10 cellular contexts compared by ENCODE assay signal in the genomic region with DNA sequence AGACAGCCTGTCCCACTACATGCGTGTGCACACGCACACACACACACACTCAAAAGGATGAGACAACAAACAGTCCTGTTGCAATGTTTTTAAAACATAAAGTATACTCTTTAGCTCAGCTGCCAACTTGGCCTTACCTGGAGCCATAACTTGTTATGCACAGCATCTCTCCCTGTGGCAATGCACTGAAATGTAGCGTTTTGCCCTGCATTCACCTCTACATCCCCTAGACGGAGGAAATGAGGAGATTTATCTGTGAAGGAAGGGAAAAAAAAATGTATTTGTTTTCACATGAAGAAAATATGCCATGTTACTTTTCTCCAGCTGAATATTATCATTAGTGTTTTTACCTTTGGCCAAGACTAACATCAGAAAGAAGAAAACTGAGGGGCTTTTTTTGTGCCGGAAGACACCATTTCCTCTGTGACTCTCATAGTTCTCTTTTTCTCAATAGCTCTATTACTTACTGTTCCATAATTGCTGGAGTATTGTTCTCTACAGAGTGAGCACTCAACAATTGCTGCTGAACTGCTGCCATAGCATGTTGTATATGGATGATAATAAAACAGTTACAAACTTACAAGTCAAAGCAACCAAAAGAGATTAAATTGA.
DNase-seq lines count a peak whose midpoint lies in the region; ATAC-seq, FAIRE-seq and TF ChIP-seq lines count a peak whose summit lies in the region.
"Had no signal": no experiment of that assay in that cellular context is flagged by ENCODE, and none has a peak within 500 bp of the region (broad histone marks: within the 10 kb centered on the region; RNA-seq: fewer than 3 reads in every experiment).

No MANE protein-coding gene starts in this region.

- no peaks in the 10 kb centered on the region for H3K4me1 ChIP-seq in naive thymus-derived CD4-positive, alpha-beta T cell (ENCODE audit: control insufficient read depth in 2 of 2, insufficient read depth in 2 of 2, low read length in 2 of 2)
- H3K4me1 ChIP-seq in hepatocyte (ENCODE audit: insufficient read depth), result no peaks in the 10 kb centered on the region
- H3K4me1 ChIP-seq in small intestine (ENCODE audit: control insufficient read depth in 2 of 2, insufficient read depth in 1 of 2, low read depth in 1 of 2, low read length in 1 of 2), result no peaks in the 10 kb centered on the region

- DNase-seq in naive thymus-derived CD4-positive, alpha-beta T cell, result peak in 4 of 9 donors; percentile 5 to 11 (median 8)
- DNase-seq in hepatocyte (ENCODE audit: low spot score) (no peak), small intestine (no peak), hippocampal formation (lab: John Stamatoyannopoulos, UW) (no peak)
- DNase-seq: activated CD4-positive, CD25-positive, alpha-beta regulatory T cell treated with anti-CD3 and anti-CD28 coated beads, Interleukin-2, amount 50 U/mL, for 72 hours; islet precursor cell; posterior cingulate gyrus had no signal

- intact Hi-C loops in naive thymus-derived CD4-positive, alpha-beta T cell (cut with micrococcal nuclease), result loop anchor here in 1 of 2 donors (2.0 to 5.0 kb wide), 3 partner anchors 13 to 383 kb away; no protein-coding TSS in a partner anchor

- H3K27ac ChIP-seq in naive thymus-derived CD4-positive, alpha-beta T cell (ENCODE audit: low read depth, low read length), result no peak overlapping the region
- no peak overlapping the region for H3K27ac ChIP-seq in hepatocyte
- no peak overlapping the region for H3K27ac ChIP-seq in small intestine (ENCODE audit: low read depth in 1 of 2, low read length in 1 of 2)

- FAIRE-seq in small intestine (lab: Jason Lieb, UNC), result no peak

- peak overlapping the region in 8 of 10 donors; percentile 34 to 65 (median 55) for H3K4me3 Mint-ChIP-seq in naive thymus-derived CD4-positive, alpha-beta T cell

- no peaks in the 10 kb centered on the region for H3K36me3 Mint-ChIP-seq in naive thymus-derived CD4-positive, alpha-beta T cell

- H3K27me3 Mint-ChIP-seq in naive thymus-derived CD4-positive, alpha-beta T cell, result no peaks in the 10 kb centered on the region

- H3K79me2 ChIP-seq in hepatocyte, result peaks cover 16% of the 10 kb centered on the region

- ATAC-seq in GM18873 (IDR thresholded peaks at IDR 0.05; ENCODE audit: low FRiP score, unreplicated experiment), result peak; percentile 72
- ATAC-seq in GM21723 (IDR thresholded peaks at IDR 0.05; ENCODE audit: unreplicated experiment), result peak; percentile 84
- peak; percentile 63 for ATAC-seq in HG03469 (IDR thresholded peaks at IDR 0.05; ENCODE audit: unreplicated experiment)
- peak; percentile 56 for ATAC-seq in naive thymus-derived CD4-positive, alpha-beta T cell

- 92% methylated on average over 5 of the region's 5 CpGs for WGBS in hepatocyte (ENCODE audit: low lambda C conversion rate, missing lambda C conversion rate)
- 77 to 91% (median 90%) methylated on average over 5 of the region's 5 CpGs for whole genome bisulfite sequencing in small intestine, 3 donors

- H3K27ac Mint-ChIP-seq in naive thymus-derived CD4-positive, alpha-beta T cell, result peak overlapping the region in 7 of 9 donors; percentile 0 to 47 (median 20)

- CTCF ChIA-PET in naive thymus-derived CD4-positive, alpha-beta T cell (lab: Charles Lee), result interaction anchor here (0.8 kb wide), 1 partner anchor 8 kb away, joined by 4 read pairs; no protein-coding TSS in a partner anchor

- no peak for TF ChIP-seq CTCF in hepatocyte (IDR thresholded peaks at IDR 0.05; ENCODE audit: poor library complexity)

- POLR2A ChIA-PET in naive thymus-derived CD4-positive, alpha-beta T cell (lab: Charles Lee), result interaction anchor here (0.8 kb wide), 1 partner anchor 483 kb away, joined by 3 read pairs; no protein-coding TSS in a partner anchor

- no peaks in the 10 kb centered on the region for H3K9me2 ChIP-seq in hepatocyte (replicated peaks; ENCODE audit: insufficient read depth)

- H4K20me1 ChIP-seq in hepatocyte (ENCODE audit: insufficient read depth, poor library complexity, severe bottlenecking), result no peaks in the 10 kb centered on the region

- H3K27me3 ChIP-seq in naive thymus-derived CD4-positive, alpha-beta T cell (ENCODE audit: control insufficient read depth in 2 of 2, insufficient read depth in 2 of 2, low read length in 2 of 2), result no peaks in the 10 kb centered on the region
- H3K27me3 ChIP-seq in hepatocyte (no peaks in the 10 kb centered on the region), small intestine (ENCODE audit: control insufficient read depth in 2 of 2, insufficient read depth in 2 of 2, low read length in 2 of 2) (no peaks in the 10 kb centered on the region)

- no peaks in the 10 kb centered on the region for H3K9me3 Mint-ChIP-seq in naive thymus-derived CD4-positive, alpha-beta T cell

- no peak overlapping the region for H3K4me3 ChIP-seq in naive thymus-derived CD4-positive, alpha-beta T cell (ENCODE audit: low read length)
- H3K4me3 ChIP-seq in hepatocyte, result no peak overlapping the region
- no peak overlapping the region for H3K4me3 ChIP-seq in small intestine (ENCODE audit: low read depth in 1 of 2, low read length in 2 of 2)

- H3K36me3 ChIP-seq in naive thymus-derived CD4-positive, alpha-beta T cell (ENCODE audit: control insufficient read depth in 2 of 3, insufficient read depth in 3 of 3, low read length in 3 of 3), result no peaks in the 10 kb centered on the region
- H3K36me3 ChIP-seq in hepatocyte (replicated peaks; ENCODE audit: insufficient read depth, low read depth), result no peaks in the 10 kb centered on the region
- no peaks in the 10 kb centered on the region for H3K36me3 ChIP-seq in small intestine (ENCODE audit: control insufficient read depth in 2 of 2, insufficient read depth in 2 of 2, low read length in 2 of 2)

- H3K4me1 Mint-ChIP-seq in naive thymus-derived CD4-positive, alpha-beta T cell, result peaks cover 0 to 24% (median 16%) of the 10 kb centered on the region in 7 donors

- H2AFZ ChIP-seq in hepatocyte, result no peak overlapping the region

- H3K9me3 ChIP-seq in naive thymus-derived CD4-positive, alpha-beta T cell (ENCODE audit: control insufficient read depth in 2 of 3, low read length in 3 of 3), result no peaks in the 10 kb centered on the region
- H3K9me3 ChIP-seq in hepatocyte (ENCODE audit: low read depth) (no peaks in the 10 kb centered on the region), small intestine (ENCODE audit: control insufficient read depth, low read depth) (no peaks in the 10 kb centered on the region)

- H3K4me2 ChIP-seq in hepatocyte, result no peak overlapping the region
